Comparison of ENCODE assay signal across 1 cellular context in the genomic region with DNA sequence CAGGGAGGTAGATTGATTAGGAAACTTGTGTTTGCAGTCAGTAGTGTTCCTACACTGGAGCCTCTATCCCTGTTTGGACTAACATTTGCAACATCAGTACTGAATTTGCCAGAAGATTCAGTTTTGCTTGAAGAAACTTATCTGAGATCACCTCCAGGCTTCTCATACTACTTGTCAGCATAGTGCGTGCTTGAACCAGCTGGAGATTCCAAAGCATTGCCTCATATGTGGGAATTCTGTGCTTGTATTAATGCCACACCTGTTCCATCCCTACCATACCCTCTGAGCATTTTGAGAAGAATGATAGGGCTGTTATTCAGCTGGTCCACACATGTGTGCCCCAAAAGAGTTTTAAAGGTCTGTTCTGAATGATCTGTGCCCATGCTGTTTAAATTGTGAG.
TF ChIP-seq lines count a peak whose summit lies in the region.

No MANE protein-coding gene starts in this region.

TF ChIP-seq in GM23338, 12 proteins besides CTCF, POLR2A, EP300 and RAD21 (continued from another document):
- TF ChIP-seq, protein P1, sequence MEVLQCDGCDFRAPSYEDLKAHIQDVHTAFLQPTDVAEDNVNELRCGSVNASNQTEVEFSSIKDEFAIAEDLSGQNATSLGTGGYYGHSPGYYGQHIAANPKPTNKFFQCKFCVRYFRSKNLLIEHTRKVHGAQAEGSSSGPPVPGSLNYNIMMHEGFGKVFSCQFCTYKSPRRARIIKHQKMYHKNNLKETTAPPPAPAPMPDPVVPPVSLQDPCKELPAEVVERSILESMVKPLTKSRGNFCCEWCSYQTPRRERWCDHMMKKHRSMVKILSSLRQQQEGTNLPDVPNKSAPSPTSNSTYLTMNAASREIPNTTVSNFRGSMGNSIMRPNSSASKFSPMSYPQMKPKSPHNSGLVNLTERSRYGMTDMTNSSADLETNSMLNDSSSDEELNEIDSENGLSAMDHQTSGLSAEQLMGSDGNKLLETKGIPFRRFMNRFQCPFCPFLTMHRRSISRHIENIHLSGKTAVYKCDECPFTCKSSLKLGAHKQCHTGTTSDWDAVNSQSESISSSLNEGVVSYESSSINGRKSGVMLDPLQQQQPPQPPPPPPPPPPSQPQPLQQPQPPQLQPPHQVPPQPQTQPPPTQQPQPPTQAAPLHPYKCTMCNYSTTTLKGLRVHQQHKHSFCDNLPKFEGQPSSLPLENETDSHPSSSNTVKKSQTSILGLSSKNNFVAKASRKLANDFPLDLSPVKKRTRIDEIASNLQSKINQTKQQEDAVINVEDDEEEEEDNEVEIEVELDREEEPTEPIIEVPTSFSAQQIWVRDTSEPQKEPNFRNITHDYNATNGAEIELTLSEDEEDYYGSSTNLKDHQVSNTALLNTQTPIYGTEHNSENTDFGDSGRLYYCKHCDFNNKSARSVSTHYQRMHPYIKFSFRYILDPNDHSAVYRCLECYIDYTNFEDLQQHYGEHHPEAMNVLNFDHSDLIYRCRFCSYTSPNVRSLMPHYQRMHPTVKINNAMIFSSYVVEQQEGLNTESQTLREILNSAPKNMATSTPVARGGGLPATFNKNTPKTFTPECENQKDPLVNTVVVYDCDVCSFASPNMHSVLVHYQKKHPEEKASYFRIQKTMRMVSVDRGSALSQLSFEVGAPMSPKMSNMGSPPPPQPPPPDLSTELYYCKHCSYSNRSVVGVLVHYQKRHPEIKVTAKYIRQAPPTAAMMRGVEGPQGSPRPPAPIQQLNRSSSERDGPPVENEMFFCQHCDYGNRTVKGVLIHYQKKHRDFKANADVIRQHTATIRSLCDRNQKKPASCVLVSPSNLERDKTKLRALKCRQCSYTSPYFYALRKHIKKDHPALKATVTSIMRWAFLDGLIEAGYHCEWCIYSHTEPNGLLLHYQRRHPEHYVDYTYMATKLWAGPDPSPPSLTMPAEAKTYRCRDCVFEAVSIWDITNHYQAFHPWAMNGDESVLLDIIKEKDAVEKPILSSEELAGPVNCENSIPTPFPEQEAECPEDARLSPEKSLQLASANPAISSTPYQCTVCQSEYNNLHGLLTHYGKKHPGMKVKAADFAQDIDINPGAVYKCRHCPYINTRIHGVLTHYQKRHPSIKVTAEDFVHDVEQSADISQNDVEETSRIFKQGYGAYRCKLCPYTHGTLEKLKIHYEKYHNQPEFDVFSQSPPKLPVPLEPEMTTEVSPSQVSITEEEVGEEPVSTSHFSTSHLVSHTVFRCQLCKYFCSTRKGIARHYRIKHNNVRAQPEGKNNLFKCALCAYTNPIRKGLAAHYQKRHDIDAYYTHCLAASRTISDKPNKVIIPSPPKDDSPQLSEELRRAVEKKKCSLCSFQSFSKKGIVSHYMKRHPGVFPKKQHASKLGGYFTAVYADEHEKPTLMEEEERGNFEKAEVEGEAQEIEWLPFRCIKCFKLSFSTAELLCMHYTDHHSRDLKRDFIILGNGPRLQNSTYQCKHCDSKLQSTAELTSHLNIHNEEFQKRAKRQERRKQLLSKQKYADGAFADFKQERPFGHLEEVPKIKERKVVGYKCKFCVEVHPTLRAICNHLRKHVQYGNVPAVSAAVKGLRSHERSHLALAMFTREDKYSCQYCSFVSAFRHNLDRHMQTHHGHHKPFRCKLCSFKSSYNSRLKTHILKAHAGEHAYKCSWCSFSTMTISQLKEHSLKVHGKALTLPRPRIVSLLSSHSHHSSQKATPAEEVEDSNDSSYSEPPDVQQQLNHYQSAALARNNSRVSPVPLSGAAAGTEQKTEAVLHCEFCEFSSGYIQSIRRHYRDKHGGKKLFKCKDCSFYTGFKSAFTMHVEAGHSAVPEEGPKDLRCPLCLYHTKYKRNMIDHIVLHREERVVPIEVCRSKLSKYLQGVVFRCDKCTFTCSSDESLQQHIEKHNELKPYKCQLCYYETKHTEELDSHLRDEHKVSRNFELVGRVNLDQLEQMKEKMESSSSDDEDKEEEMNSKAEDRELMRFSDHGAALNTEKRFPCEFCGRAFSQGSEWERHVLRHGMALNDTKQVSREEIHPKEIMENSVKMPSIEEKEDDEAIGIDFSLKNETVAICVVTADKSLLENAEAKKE (CRISPR knock-in tag; IDR thresholded peaks at IDR 0.05), result no peak
- no peak for TF ChIP-seq ZNF114 (CRISPR knock-in tag; IDR thresholded peaks at IDR 0.05)
- TF ChIP-seq ZNF331 (CRISPR knock-in tag; IDR thresholded peaks at IDR 0.05; ENCODE audit: low read depth), result no peak
- TF ChIP-seq NANOG (IDR thresholded peaks at IDR 0.05; ENCODE audit: borderline replicate concordance), result no peak
- TF ChIP-seq EZH2phosphoT487 (IDR thresholded peaks at IDR 0.05; ENCODE audit: unreplicated experiment), result no peak
- TF ChIP-seq POLR2AphosphoS5 (IDR thresholded peaks at IDR 0.05; ENCODE audit: low read depth), result no peak
- TF ChIP-seq ETS1 (IDR thresholded peaks at IDR 0.05), result no peak
- TF ChIP-seq, protein P2, sequence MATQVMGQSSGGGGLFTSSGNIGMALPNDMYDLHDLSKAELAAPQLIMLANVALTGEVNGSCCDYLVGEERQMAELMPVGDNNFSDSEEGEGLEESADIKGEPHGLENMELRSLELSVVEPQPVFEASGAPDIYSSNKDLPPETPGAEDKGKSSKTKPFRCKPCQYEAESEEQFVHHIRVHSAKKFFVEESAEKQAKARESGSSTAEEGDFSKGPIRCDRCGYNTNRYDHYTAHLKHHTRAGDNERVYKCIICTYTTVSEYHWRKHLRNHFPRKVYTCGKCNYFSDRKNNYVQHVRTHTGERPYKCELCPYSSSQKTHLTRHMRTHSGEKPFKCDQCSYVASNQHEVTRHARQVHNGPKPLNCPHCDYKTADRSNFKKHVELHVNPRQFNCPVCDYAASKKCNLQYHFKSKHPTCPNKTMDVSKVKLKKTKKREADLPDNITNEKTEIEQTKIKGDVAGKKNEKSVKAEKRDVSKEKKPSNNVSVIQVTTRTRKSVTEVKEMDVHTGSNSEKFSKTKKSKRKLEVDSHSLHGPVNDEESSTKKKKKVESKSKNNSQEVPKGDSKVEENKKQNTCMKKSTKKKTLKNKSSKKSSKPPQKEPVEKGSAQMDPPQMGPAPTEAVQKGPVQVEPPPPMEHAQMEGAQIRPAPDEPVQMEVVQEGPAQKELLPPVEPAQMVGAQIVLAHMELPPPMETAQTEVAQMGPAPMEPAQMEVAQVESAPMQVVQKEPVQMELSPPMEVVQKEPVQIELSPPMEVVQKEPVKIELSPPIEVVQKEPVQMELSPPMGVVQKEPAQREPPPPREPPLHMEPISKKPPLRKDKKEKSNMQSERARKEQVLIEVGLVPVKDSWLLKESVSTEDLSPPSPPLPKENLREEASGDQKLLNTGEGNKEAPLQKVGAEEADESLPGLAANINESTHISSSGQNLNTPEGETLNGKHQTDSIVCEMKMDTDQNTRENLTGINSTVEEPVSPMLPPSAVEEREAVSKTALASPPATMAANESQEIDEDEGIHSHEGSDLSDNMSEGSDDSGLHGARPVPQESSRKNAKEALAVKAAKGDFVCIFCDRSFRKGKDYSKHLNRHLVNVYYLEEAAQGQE (IDR thresholded peaks at IDR 0.05; ENCODE audit: unreplicated experiment), result no peak
- no peak for TF ChIP-seq CREB1 (CRISPR knock-in tag; IDR thresholded peaks at IDR 0.05; ENCODE audit: low read depth)
- no peak for TF ChIP-seq JUNB (IDR thresholded peaks at IDR 0.05; ENCODE audit: unreplicated experiment)
- no peak for TF ChIP-seq EZH2 (IDR thresholded peaks at IDR 0.05; ENCODE audit: low read depth, unreplicated experiment)
